Comparison of ENCODE assay signal across 8 cellular contexts in genomic region chr2:27118525-27119329, GRCh38. TPM values are rescaled to one million over a fixed set of nuclear protein-coding genes. Genes with fewer than 3 reads are reported as not detected.
DNase-seq lines count a peak whose midpoint lies in the region; ATAC-seq, FAIRE-seq and TF ChIP-seq lines count a peak whose summit lies in the region.

Gene CGREF1, minus strand, starts transcription at chr2:27119128. Its CDS starts 14,762 bp downstream, at chr2:27104366.

- FAIRE-seq in RCC 7860 (lab: Jason Lieb, UNC): no peak

- peak within 1 kb of the TSS; percentile 75 for H3K4me3 Mint-ChIP-seq in memory B cell

- no peak for TF ChIP-seq CTCF in cardiac fibroblast (IDR thresholded peaks at IDR 0.05; ENCODE audit: low read depth, low read length)

- no peak for TF ChIP-seq POLR2A in GM18505 (IDR thresholded peaks at IDR 0.05; ENCODE audit: borderline replicate concordance, extremely low read depth, insufficient read depth, insufficient read length)

- no peaks in the 10 kb centered on the region for H3K9me3 Mint-ChIP-seq in memory B cell

- no peak within 1 kb of the TSS for H3K27ac Mint-ChIP-seq in memory B cell

- no peak within 1 kb of the TSS for H3K27ac ChIP-seq in thymus (ENCODE audit: low read depth)

- in situ Hi-C loops in G401 (cut with HindIII; ENCODE audit: low sequenced_read_pairs): no loop called here

- H3K4me3 ChIP-seq in cardiac fibroblast (replicated peaks in 1 of 2; ENCODE audit: low read depth in 2 of 2, low read length in 2 of 2): peak within 1 kb of the TSS; percentile 46 to 48
- peak within 1 kb of the TSS; percentile 33 for H3K4me3 ChIP-seq in thymus (ENCODE audit: low read length)

- peaks cover 35% of the 10 kb centered on the region for H3K27me3 ChIP-seq in thymus (ENCODE audit: control insufficient read depth, insufficient read depth)

- peak; percentile 13 for ATAC-seq in memory B cell (ENCODE audit: low read depth)
- ATAC-seq in GM18505 (IDR thresholded peaks at IDR 0.05; ENCODE audit: unreplicated experiment): no peak
- no peak for ATAC-seq in GM21825 (IDR thresholded peaks at IDR 0.05; ENCODE audit: unreplicated experiment)

- 6% methylated on average over 84 of the region's 84 CpGs for WGBS in thymus

- no peaks in the 10 kb centered on the region for H3K36me3 ChIP-seq in thymus (ENCODE audit: control insufficient read depth, insufficient read depth)

- peaks cover 11% of the 10 kb centered on the region for H3K4me1 Mint-ChIP-seq in memory B cell

- no peaks in the 10 kb centered on the region for H3K36me3 Mint-ChIP-seq in memory B cell

- peaks cover 18% of the 10 kb centered on the region for H3K27me3 Mint-ChIP-seq in memory B cell

- DNase-seq in G401 (ENCODE audit: low spot score) (peak; percentile 68), NCI-H2171 (lab: John Stamatoyannopoulos, UW) (peak; percentile 43), cardiac fibroblast (ENCODE audit: low read depth in 2 of 2) (peak in 1 of 2 donors; percentile 5), memory B cell (ENCODE audit: low spot score in 2 of 2) (no peak), RCC 7860 (ENCODE audit: low spot score) (no peak)

- H3K4me1 ChIP-seq in thymus (ENCODE audit: control insufficient read depth, insufficient read depth, low read length): peaks cover 4% of the 10 kb centered on the region

- H3K9me3 ChIP-seq in thymus (ENCODE audit: control insufficient read depth): no peaks in the 10 kb centered on the region

RNA-seq across cellular contexts. Expression of gene CGREF1, which starts in this region (rescaled TPM):
- total RNA-seq in G401 (2014; rRNA removed; shearing (Covaris generic)): 1.3 and 11.3 TPM in 2 replicates
- polyA plus RNA-seq in thymus: 0.43 TPM

Comparison
In these comparisons a context has a peak if more than half of its experiments do, and no peak if none do; other contexts are left out.
1. DNase-seq: peak in G401 (single experiment) and NCI-H2171 (single experiment); none in memory B cell (0 of 2) and RCC 7860 (single experiment).